ENCODE assay signal across 21 cellular contexts in genomic region chr13:79591493-79591892, GRCh38.
DNase-seq lines count a peak whose midpoint lies in the region; ATAC-seq, FAIRE-seq and TF ChIP-seq lines count a peak whose summit lies in the region.
"Had no signal": no experiment of that assay in that cellular context is flagged by ENCODE, and none has a peak within 500 bp of the region (broad histone marks: within the 10 kb centered on the region; RNA-seq: fewer than 3 reads in every experiment).

No MANE protein-coding gene starts in this region.

- BruUV-seq in mammary epithelial cell (replicated peaks; lab: Mats Ljungman, UMichigan) (no TSS peak), HepG2 (replicated peaks; lab: Mats Ljungman, UMichigan) (no TSS peak)

- no peaks in the 10 kb centered on the region for H3K9me1 ChIP-seq in keratinocyte (ENCODE audit: control insufficient read depth, extremely low read depth, insufficient read depth, low read length)

- dilution Hi-C loops in mammary epithelial cell (cut with HindIII; ENCODE audit: low sequenced_read_pairs): loop anchor here (5.0 to 25.0 kb wide), 3 partner anchors 39 to 396 kb away; no protein-coding TSS in a partner anchor
- dilution Hi-C loops in keratinocyte (cut with MboI; ENCODE audit: extremely low pct_ligation_motif_present, low sequenced_read_pairs): no loop called here

- TF ChIP-seq EP300 in HepG2 (IDR thresholded peaks at IDR 0.05; ENCODE audit: low read depth in 2 of 2, low read length in 2 of 2) (no peak), HepG2 (CRISPR knock-in tag; IDR thresholded peaks at IDR 0.05; ENCODE audit: borderline replicate concordance) (no peak)

- peak overlapping the region; percentile 95; the same call in 1 of the 2 replicates for H3K27ac ChIP-seq in SJCRH30
- H3K27ac ChIP-seq in VCaP: peak overlapping the region; percentile 90
- peak overlapping the region; percentile 91 for H3K27ac ChIP-seq in mammary epithelial cell (ENCODE audit: insufficient read depth, low read depth, low read length)
- peak overlapping the region; percentile 91 for H3K27ac ChIP-seq in keratinocyte (ENCODE audit: control insufficient read depth, insufficient read depth, low read length)
- H3K27ac ChIP-seq in HepG2 (ENCODE audit: extremely low read length, insufficient read depth, low read length): no peak overlapping the region
- H3K27ac ChIP-seq: GM23248 had no signal

- no peak for TF ChIP-seq POLR2A in HepG2 (IDR thresholded peaks at IDR 0.05; ENCODE audit: insufficient read depth in 1 of 2, low read depth in 2 of 2, low read length in 2 of 2)

- peak overlapping the region; percentile 39 for H3K9ac ChIP-seq in mammary epithelial cell (ENCODE audit: insufficient read depth, low read length)
- H3K9ac ChIP-seq in keratinocyte (ENCODE audit: control insufficient read depth, extremely low read depth, insufficient read depth, low read length): no peak overlapping the region
- H3K9ac ChIP-seq in HepG2 (ENCODE audit: insufficient read depth, low read depth, low read length): no peak overlapping the region
- H3K9ac ChIP-seq: GM23248 had no signal

- in situ Hi-C loops in mammary epithelial cell (cut with MboI; ENCODE audit: low sequenced_read_pairs in 2 of 2) (no loop called here), HepG2 (cut with HindIII; ENCODE audit: extremely low pct_ligation_motif_present, low pct_unique_long_range_greater_than_20kb) (no loop called here)

- H3K4me3 Mint-ChIP-seq in T-helper 2 cell treated with Interferon-gamma antibody and Interleukin-4, amounts not matched to agents 5 μg/mL and 100 μg/mL, for 36 hours: no peak overlapping the region
- H3K4me3 Mint-ChIP-seq: CD4-positive, alpha-beta memory T cell had no signal

- H3K4me2 ChIP-seq in mammary epithelial cell (ENCODE audit: insufficient read depth, low read depth, low read length) (peak overlapping the region; percentile 79), keratinocyte (ENCODE audit: control insufficient read depth, extremely low read depth, insufficient read depth, low read depth, low read length) (no peak overlapping the region), HepG2 (ENCODE audit: low read depth, low read length) (no peak overlapping the region)

- peaks cover 43% of the 10 kb centered on the region for H3K4me1 ChIP-seq in SJCRH30
- H3K4me1 ChIP-seq in mammary epithelial cell (ENCODE audit: insufficient read depth, low read length): peaks cover 51% of the 10 kb centered on the region
- peaks cover 41% of the 10 kb centered on the region for H3K4me1 ChIP-seq in keratinocyte (ENCODE audit: control insufficient read depth, extremely low read depth, insufficient read depth, low read length)
- H3K4me1 ChIP-seq in HepG2 (ENCODE audit: insufficient read depth, low read length): no peaks in the 10 kb centered on the region

- no peaks in the 10 kb centered on the region for H3K9me3 Mint-ChIP-seq in T-helper 2 cell treated with Interferon-gamma antibody and Interleukin-4, amounts not matched to agents 5 μg/mL and 100 μg/mL, for 36 hours

- POLR2A ChIA-PET in HepG2 (lab: Yijun Ruan, JAX): no interaction called here

- H3K27me3 ChIP-seq in SJCRH30: no peaks in the 10 kb centered on the region
- H3K27me3 ChIP-seq in mammary epithelial cell (ENCODE audit: insufficient read depth, low read length): no peaks in the 10 kb centered on the region
- no peaks in the 10 kb centered on the region for H3K27me3 ChIP-seq in keratinocyte (ENCODE audit: control insufficient read depth, extremely low read depth, insufficient read depth, low read length)
- H3K27me3 ChIP-seq in HepG2 (ENCODE audit: control insufficient read depth in 1 of 2, insufficient read depth in 2 of 2, low read length in 2 of 2): no peaks in the 10 kb centered on the region

- no peak for TF ChIP-seq CTCF in VCaP (conservative IDR thresholded peaks at IDR 0.05)
- TF ChIP-seq CTCF in mammary epithelial cell (conservative IDR thresholded peaks at IDR 0.05 in 1 of 2, IDR thresholded peaks at IDR 0.05 in 1 of 2; ENCODE audit: extremely low read depth in 1 of 2, insufficient read depth in 1 of 2, low read depth in 1 of 2, low read length in 2 of 2): no peak
- no peak for TF ChIP-seq CTCF in keratinocyte (optimal IDR thresholded peaks at IDR 0.05 in 1 of 3, IDR thresholded peaks at IDR 0.05 in 1 of 3, conservative IDR thresholded peaks at IDR 0.05 in 1 of 3; ENCODE audit: extremely low read depth in 1 of 3, insufficient read depth in 2 of 3, low read length in 3 of 3)
- no peak for TF ChIP-seq CTCF in HepG2 (CRISPR knock-in tag; IDR thresholded peaks at IDR 0.05)

- TF ChIP-seq RAD21 in HepG2 (CRISPR knock-in tag; IDR thresholded peaks at IDR 0.05): no peak

- FAIRE-seq in keratinocyte (lab: Jason Lieb, UNC): peak; percentile 68
- FAIRE-seq in HepG2 (lab: Jason Lieb, UNC): no peak
- FAIRE-seq: GM12891, GM18507, H1 had no signal

- H3K4me3 ChIP-seq in SJCRH30: no peak overlapping the region
- no peak overlapping the region for H3K4me3 ChIP-seq in mammary epithelial cell (replicated peaks in 1 of 3; ENCODE audit: insufficient read depth in 1 of 3, low read depth in 2 of 3, low read length in 3 of 3)
- no peak overlapping the region for H3K4me3 ChIP-seq in keratinocyte (ENCODE audit: control insufficient read depth in 2 of 3, extremely low read depth in 1 of 3, insufficient read depth in 2 of 3, low read depth in 1 of 3, low read length in 3 of 3)
- H3K4me3 ChIP-seq in HepG2 (replicated peaks in 1 of 3; ENCODE audit: insufficient read depth in 1 of 3, low read depth in 2 of 3, low read length in 3 of 3): no peak overlapping the region
- H3K4me3 ChIP-seq: GM23248 had no signal

- intact Hi-C loops in mammary epithelial cell (cut with micrococcal nuclease): loop anchor here (2.0 to 5.0 kb wide), 2 partner anchors 29 to 34 kb away; no protein-coding TSS in a partner anchor
- intact Hi-C loops in HepG2 (cut with micrococcal nuclease; ENCODE audit: unreplicated experiment): no loop called here

- H2AFZ ChIP-seq in mammary epithelial cell (ENCODE audit: low read depth, low read length) (peak overlapping the region; percentile 6), keratinocyte (ENCODE audit: control insufficient read depth, low read length) (peak overlapping the region; percentile 13), HepG2 (ENCODE audit: low read length) (no peak overlapping the region)
- H2AFZ ChIP-seq: GM23248 had no signal

- H3K36me3 Mint-ChIP-seq in T-helper 2 cell treated with Interferon-gamma antibody and Interleukin-4, amounts not matched to agents 5 μg/mL and 100 μg/mL, for 36 hours (ENCODE audit: low read depth): no peaks in the 10 kb centered on the region
- H3K36me3 Mint-ChIP-seq: CD4-positive, alpha-beta memory T cell had no signal

- H3K9me3 ChIP-seq in SJCRH30 (replicated peaks) (peaks cover 16% of the 10 kb centered on the region), mammary epithelial cell (replicated peaks; ENCODE audit: insufficient read depth, low read length) (no peaks in the 10 kb centered on the region), keratinocyte (ENCODE audit: control insufficient read depth, low read depth, low read length) (no peaks in the 10 kb centered on the region), HepG2 (ENCODE audit: low read length) (no peaks in the 10 kb centered on the region)

- H3K79me2 ChIP-seq in mammary epithelial cell (ENCODE audit: insufficient read depth, low read length) (no peaks in the 10 kb centered on the region), keratinocyte (ENCODE audit: control insufficient read depth, insufficient read depth, low read length) (no peaks in the 10 kb centered on the region), HepG2 (ENCODE audit: insufficient read depth, low read length) (no peaks in the 10 kb centered on the region)

- DNase-seq in SJCRH30 (no peak), mammary epithelial cell (no peak), keratinocyte (ENCODE audit: low read depth, low spot score) (no peak), HepG2 (ENCODE audit: low spot score) (no peak)
- no peak for DNase-seq in T-helper 2 cell treated with Interferon-gamma antibody and Interleukin-4, amounts not matched to agents 5 μg/mL and 100 μg/mL, for 36 hours (ENCODE audit: low spot score)
- DNase-seq: C1 segment of cervical spinal cord; Calu3; CD4-positive, alpha-beta memory T cell; COR-L47; DMS53; DMS79 treated with DMSO at 0.1 percent for 48 hours; GF-D8; GM23248; H7; HCEC 1CT had no signal

- no peaks in the 10 kb centered on the region for H3K4me1 Mint-ChIP-seq in T-helper 2 cell treated with Interferon-gamma antibody and Interleukin-4, amounts not matched to agents 5 μg/mL and 100 μg/mL, for 36 hours (ENCODE audit: low read depth)
- H3K4me1 Mint-ChIP-seq: CD4-positive, alpha-beta memory T cell had no signal

- ATAC-seq in HepG2 (no peak), GM21367 (IDR thresholded peaks at IDR 0.05; ENCODE audit: unreplicated experiment) (no peak), GM21447 (IDR thresholded peaks at IDR 0.05; ENCODE audit: unreplicated experiment) (no peak)

- H4K20me1 ChIP-seq in mammary epithelial cell (ENCODE audit: insufficient read depth, low read length) (no peaks in the 10 kb centered on the region), keratinocyte (ENCODE audit: control insufficient read depth, extremely low read depth, insufficient read depth, low read length) (no peaks in the 10 kb centered on the region), HepG2 (ENCODE audit: insufficient read depth, low read length) (no peaks in the 10 kb centered on the region)

- H3K27ac Mint-ChIP-seq in T-helper 2 cell treated with Interferon-gamma antibody and Interleukin-4, amounts not matched to agents 5 μg/mL and 100 μg/mL, for 36 hours: no peak overlapping the region
- H3K27ac Mint-ChIP-seq: CD4-positive, alpha-beta memory T cell had no signal

- H3K27me3 Mint-ChIP-seq in T-helper 2 cell treated with Interferon-gamma antibody and Interleukin-4, amounts not matched to agents 5 μg/mL and 100 μg/mL, for 36 hours (ENCODE audit: low read depth): peaks cover 3% of the 10 kb centered on the region

- H3K36me3 ChIP-seq in SJCRH30 (no peaks in the 10 kb centered on the region), mammary epithelial cell (ENCODE audit: insufficient read depth, low read length) (no peaks in the 10 kb centered on the region), keratinocyte (ENCODE audit: control insufficient read depth in 2 of 2, extremely low read depth in 1 of 2, insufficient read depth in 2 of 2, low read length in 2 of 2) (peaks cover 0 to 4% of the 10 kb centered on the region in 2 experiments), HepG2 (replicated peaks in 1 of 2; ENCODE audit: control insufficient read depth in 1 of 2, insufficient read depth in 2 of 2, low read length in 2 of 2) (no peaks in the 10 kb centered on the region)

- CTCF ChIA-PET in mammary epithelial cell (lab: Charles Lee; ENCODE audit: low non-redundant PET): no interaction called here
- CTCF ChIA-PET in HepG2 (lab: Yijun Ruan, JAX; ENCODE audit: low intra/inter-chr PET ratio, low total read pairs): no interaction called here
